In genomic region chr17:27518750-27519521, GRCh38 we compare ENCODE assay signal across 19 cellular contexts.
A peak's percentile ranks its signal among the peaks of the same experiment; 100 is the strongest.
DNase-seq lines count a peak whose midpoint lies in the region; ATAC-seq, FAIRE-seq and TF ChIP-seq lines count a peak whose summit lies in the region.
"Had no signal": no experiment of that assay in that cellular context is flagged by ENCODE, and none has a peak within 500 bp of the region (broad histone marks: within the 10 kb centered on the region; RNA-seq: fewer than 3 reads in every experiment).

No MANE protein-coding gene starts in this region.

- no peak overlapping the region for H3K23ac ChIP-seq in H9 (ENCODE audit: insufficient read length, low read depth, low read length)

- H2BK5ac ChIP-seq in H9 (ENCODE audit: insufficient read length, low read length), result no peak overlapping the region

- H4K5ac ChIP-seq in H9 (ENCODE audit: insufficient read length, low read depth, low read length), result no peak overlapping the region

- H3K4me1 ChIP-seq in H9 (ENCODE audit: insufficient read depth, low read length), result peaks cover 22% of the 10 kb centered on the region; the same call in 1 of the 2 replicates
- no peaks in the 10 kb centered on the region for H3K4me1 ChIP-seq in astrocyte (ENCODE audit: insufficient read depth, low read length)
- H3K4me1 ChIP-seq: foreskin keratinocyte had no signal

- no peak for FAIRE-seq in astrocyte (lab: Jason Lieb, UNC)
- FAIRE-seq: RCC 7860 had no signal

- DNase-seq in GM12865 (ENCODE audit: low read depth), result peak; percentile 31
- no peak for DNase-seq in H9
- no peak for DNase-seq in astrocyte (ENCODE audit: low read depth)
- DNase-seq in memory B cell (ENCODE audit: low spot score in 2 of 2), result no peak
- DNase-seq in NCI-H146 (lab: John Stamatoyannopoulos, UW), result no peak
- DNase-seq in NCI-H82 treated with DMSO at 0.1 percent for 48 hours (lab: John Stamatoyannopoulos, UW; ENCODE audit: unreplicated experiment), result no peak
- DNase-seq in ureter (ENCODE audit: low spot score), result no peak
- no peak for DNase-seq in NCI-H2081 treated with DMSO at 0.1 percent for 48 hours (lab: John Stamatoyannopoulos, UW)
- DNase-seq: activated naive CD4-positive, alpha-beta T cell treated with anti-CD3 and anti-CD28 coated beads, Interleukin-2, amount 10 ng/mL, durations not matched to agents 7 days and 5 days; brain microvascular endothelial cell; effector CD8-positive, alpha-beta T cell; lower lobe of right lung; natural killer cell; NCI-H2029 treated with DMSO at 0.1 percent for 48 hours; NCI-H748 treated with DMSO at 0.1 percent for 48 hours had no signal

- H4K91ac ChIP-seq in H9 (ENCODE audit: insufficient read length, low read depth, low read length), result no peak overlapping the region

- H2BK12ac ChIP-seq in H9 (ENCODE audit: insufficient read length, low read depth, low read length), result no peak overlapping the region

- no peak overlapping the region for H2BK20ac ChIP-seq in H9 (ENCODE audit: low read depth, low read length, poor library complexity, severe bottlenecking)

- no peak for TF ChIP-seq CTCF in GM12865 (IDR thresholded peaks at IDR 0.05; ENCODE audit: insufficient read depth, low read depth, low read length, missing control alignments)
- no peak for TF ChIP-seq CTCF in H9 (conservative IDR thresholded peaks at IDR 0.05)
- TF ChIP-seq CTCF in astrocyte (IDR thresholded peaks at IDR 0.05; ENCODE audit: insufficient read depth, low read depth, low read length), result no peak

- H3K27me3 ChIP-seq in H9 (ENCODE audit: insufficient read depth, low read length) (no peaks in the 10 kb centered on the region), astrocyte (ENCODE audit: insufficient read depth, low read length) (no peaks in the 10 kb centered on the region)
- H3K27me3 ChIP-seq: brain microvascular endothelial cell had no signal

- peak overlapping the region; percentile 52; the same call in 1 of the 2 replicates for H3K14ac ChIP-seq in H9 (ENCODE audit: insufficient read depth, low read length)

- H3K4me3 Mint-ChIP-seq in H9 (no peak overlapping the region; a peak in 2 of 5 replicates), astrocyte (ENCODE audit: unreplicated experiment) (no peak overlapping the region), memory B cell (peak overlapping the region; percentile 7)
- H3K4me3 Mint-ChIP-seq: activated naive CD4-positive, alpha-beta T cell treated with anti-CD3 and anti-CD28 coated beads, Interleukin-2, amount 10 ng/mL, durations not matched to agents 7 days and 5 days; natural killer cell had no signal

- no peaks in the 10 kb centered on the region for H3K9me3 ChIP-seq in H9 (ENCODE audit: control insufficient read depth, low read depth, low read length)
- H3K9me3 ChIP-seq in astrocyte (ENCODE audit: insufficient read depth, low read depth, low read length), result no peaks in the 10 kb centered on the region
- H3K9me3 ChIP-seq: lower lobe of right lung, thoracic aorta had no signal

- no peak overlapping the region for H3K56ac ChIP-seq in H9 (ENCODE audit: insufficient read length, low read depth, low read length)

- H2AFZ ChIP-seq in H9 (ENCODE audit: low read length), result no peak overlapping the region
- H2AFZ ChIP-seq in astrocyte (ENCODE audit: low read depth, low read length), result no peak overlapping the region

- H3K9ac ChIP-seq in H9 (ENCODE audit: extremely low read depth, insufficient read length, low read length) (no peak overlapping the region), astrocyte (ENCODE audit: low read length) (no peak overlapping the region)

- no peak overlapping the region for H3K4me2 ChIP-seq in H9 (ENCODE audit: insufficient read depth, insufficient read length, low read length)
- H3K4me2 ChIP-seq in astrocyte (ENCODE audit: low read length), result no peak overlapping the region

- no peak overlapping the region for H2BK15ac ChIP-seq in H9 (ENCODE audit: low read depth, low read length)

- H3K27ac Mint-ChIP-seq in H9 (peak overlapping the region in 2 of 3 experiments; percentile 30 to 81; a peak in 2 of 7 replicates), astrocyte (ENCODE audit: unreplicated experiment) (peak overlapping the region; percentile 58), memory B cell (no peak overlapping the region)
- H3K27ac Mint-ChIP-seq: activated naive CD4-positive, alpha-beta T cell treated with anti-CD3 and anti-CD28 coated beads, Interleukin-2, amount 10 ng/mL, durations not matched to agents 7 days and 5 days; natural killer cell had no signal

- no peaks in the 10 kb centered on the region for H3K27me3 Mint-ChIP-seq in H9 (ENCODE audit: low read depth)
- H3K27me3 Mint-ChIP-seq in astrocyte (ENCODE audit: low read depth, unreplicated experiment), result no peaks in the 10 kb centered on the region
- H3K27me3 Mint-ChIP-seq in memory B cell, result no peaks in the 10 kb centered on the region
- H3K27me3 Mint-ChIP-seq: activated naive CD4-positive, alpha-beta T cell treated with anti-CD3 and anti-CD28 coated beads, Interleukin-2, amount 10 ng/mL, durations not matched to agents 7 days and 5 days had no signal

- peak overlapping the region; percentile 10; the same call in 1 of the 2 replicates for H3K4me3 ChIP-seq in GM12865 (ENCODE audit: low read depth, low read length)
- H3K4me3 ChIP-seq in astrocyte (ENCODE audit: insufficient read depth, low read depth, low read length), result no peak overlapping the region
- H3K4me3 ChIP-seq: lower lobe of right lung, thoracic aorta had no signal

- ATAC-seq in memory B cell (ENCODE audit: low read depth), result peak; percentile 26
- ATAC-seq: foreskin keratinocyte, lower lobe of right lung had no signal

- H3K79me1 ChIP-seq in H9 (ENCODE audit: insufficient read depth, low read depth, low read length, poor library complexity, severe bottlenecking), result no peaks in the 10 kb centered on the region

- no peaks in the 10 kb centered on the region for H3K23me2 ChIP-seq in H9 (ENCODE audit: insufficient read length, low read depth, low read length, poor library complexity, severe bottlenecking)

- WGBS in H9 (ENCODE audit: extremely low coverage, insufficient read length, low lambda C conversion rate), result no CpG with 5 or more reads among the region's 8 CpGs

- no peak overlapping the region for H4K8ac ChIP-seq in H9 (replicated peaks; ENCODE audit: insufficient read length, low read depth, low read length)

- no peak overlapping the region for H3K18ac ChIP-seq in H9 (ENCODE audit: insufficient read length, low read depth, low read length)

- H3K4me1 Mint-ChIP-seq in H9 (peaks cover 73 to 78% of the 10 kb centered on the region in 2 experiments), astrocyte (ENCODE audit: low read depth, unreplicated experiment) (peaks cover 19% of the 10 kb centered on the region), memory B cell (peaks cover 31% of the 10 kb centered on the region)

- H3K27ac ChIP-seq in H9 (ENCODE audit: insufficient read length, low read depth, low read length), result no peak overlapping the region
- no peak overlapping the region for H3K27ac ChIP-seq in astrocyte (ENCODE audit: low read depth, low read length)
- H3K27ac ChIP-seq: brain microvascular endothelial cell, foreskin keratinocyte, lower lobe of right lung, thoracic aorta, VCaP had no signal

- H3K36me3 Mint-ChIP-seq in H9 (ENCODE audit: insufficient read depth in 1 of 3, low read depth in 3 of 3) (0 out of 7 replicates have a peak, but pooled peaks cover 0 to 1% (median 0%) of the 10 kb centered on the region in 3 experiments), astrocyte (ENCODE audit: low read depth, unreplicated experiment) (peaks cover 8% of the 10 kb centered on the region), memory B cell (no peaks in the 10 kb centered on the region)
- H3K36me3 Mint-ChIP-seq: activated naive CD4-positive, alpha-beta T cell treated with anti-CD3 and anti-CD28 coated beads, Interleukin-2, amount 10 ng/mL, durations not matched to agents 7 days and 5 days; natural killer cell had no signal

- no peak overlapping the region for H2BK120ac ChIP-seq in H9 (ENCODE audit: low read depth, low read length, poor library complexity, severe bottlenecking)

- no peak overlapping the region for H2AK5ac ChIP-seq in H9 (ENCODE audit: insufficient read length, low read length)

- H3K9me3 Mint-ChIP-seq in H9, result no peaks in the 10 kb centered on the region
- no peaks in the 10 kb centered on the region for H3K9me3 Mint-ChIP-seq in astrocyte (ENCODE audit: unreplicated experiment)
- no peaks in the 10 kb centered on the region for H3K9me3 Mint-ChIP-seq in memory B cell
- H3K9me3 Mint-ChIP-seq: activated naive CD4-positive, alpha-beta T cell treated with anti-CD3 and anti-CD28 coated beads, Interleukin-2, amount 10 ng/mL, durations not matched to agents 7 days and 5 days; natural killer cell had no signal

- peaks cover 4% of the 10 kb centered on the region; the same call in 1 of the 2 replicates for H3K79me2 ChIP-seq in H9 (ENCODE audit: insufficient read depth, low read length)
- peaks cover 86% of the 10 kb centered on the region for H3K79me2 ChIP-seq in astrocyte (ENCODE audit: insufficient read depth, low read length)

- H3K36me3 ChIP-seq in astrocyte (ENCODE audit: insufficient read depth, low read length), result no peaks in the 10 kb centered on the region
- H3K36me3 ChIP-seq: brain microvascular endothelial cell, lower lobe of right lung, thoracic aorta had no signal

- no peak overlapping the region; the same call in 1 of the 2 replicates for H3K4ac ChIP-seq in H9 (ENCODE audit: low read depth, low read length)

- H3T11ph ChIP-seq in H9 (ENCODE audit: low read length), result no peak overlapping the region

- no peaks in the 10 kb centered on the region for H4K20me1 ChIP-seq in H9 (ENCODE audit: control insufficient read depth, insufficient read depth, insufficient read length)
- peaks cover 84% of the 10 kb centered on the region for H4K20me1 ChIP-seq in astrocyte (ENCODE audit: insufficient read depth, low read length)
